1 cellular context compared by ENCODE assay signal in genomic region chr3:189316296-189317019, GRCh38.
TF ChIP-seq lines count a peak whose summit lies in the region.

No MANE protein-coding gene starts in this region.

TF ChIP-seq in H1, 55 proteins besides CTCF, POLR2A, EP300 and RAD21 (continued from another document):
- TF ChIP-seq ATF3 (IDR thresholded peaks at IDR 0.05; ENCODE audit: insufficient read depth, low read depth, low read length) = no peak
- TF ChIP-seq HDAC6 (IDR thresholded peaks at IDR 0.05; ENCODE audit: low read depth, low read length) = no peak
- no peak for TF ChIP-seq KDM4A (IDR thresholded peaks at IDR 0.05; ENCODE audit: low read depth, low read length, severe bottlenecking)
- TF ChIP-seq SRF (IDR thresholded peaks at IDR 0.05; ENCODE audit: low read depth, low read length) = no peak
- no peak for TF ChIP-seq RNF2 (IDR thresholded peaks at IDR 0.05; ENCODE audit: borderline replicate concordance, low read depth, low read length, missing control alignments, poor library complexity, severe bottlenecking)
- no peak for TF ChIP-seq CHD1 (IDR thresholded peaks at IDR 0.05; ENCODE audit: low read depth, low read length)
- TF ChIP-seq FOSL1 (IDR thresholded peaks at IDR 0.05; ENCODE audit: insufficient read depth, low read depth, low read length) = no peak
